Comparison of ENCODE assay signal across 24 cellular contexts in genomic region chr5:151351675-151352074, GRCh38. TPM values are rescaled to one million over a fixed set of nuclear protein-coding genes. Genes with fewer than 3 reads are reported as not detected.
DNase-seq lines count a peak whose midpoint lies in the region; ATAC-seq, FAIRE-seq and TF ChIP-seq lines count a peak whose summit lies in the region.
"Had no signal": no experiment of that assay in that cellular context is flagged by ENCODE, and none has a peak within 500 bp of the region (broad histone marks: within the 10 kb centered on the region; RNA-seq: fewer than 3 reads in every experiment).

No MANE protein-coding gene starts in this region.

- no peak for TF ChIP-seq POLR2A in breast epithelium (IDR thresholded peaks at IDR 0.05)
- TF ChIP-seq POLR2A in K562 (conservative IDR thresholded peaks at IDR 0.05) = no peak

- peak; percentile 45 for DNase-seq in MCF 10A (ENCODE audit: unreplicated experiment)
- no peak for DNase-seq in breast epithelium (ENCODE audit: low spot score in 2 of 2)
- peak; percentile 14 for DNase-seq in SKM-1 (lab: John Stamatoyannopoulos, UW; ENCODE audit: unreplicated experiment)
- DNase-seq in K562 (ENCODE audit: extremely low read depth in 1 of 4, low spot score in 3 of 4) = no peak
- DNase-seq in renal cortical epithelial cell (ENCODE audit: low read depth) = peak; percentile 60
- DNase-seq in cerebellar nuclear complex (lab: John Stamatoyannopoulos, UW) = no peak
- no peak for DNase-seq in left lung
- DNase-seq: 8988T; CD4-positive, alpha-beta memory T cell; DMS153; DMS79; GDM1; GM23248 had no signal

- CTCF ChIA-PET in MCF 10A (lab: Yijun Ruan, JAX) (interaction anchor here (0.8 kb wide), 1 partner anchor 36 kb away, joined by 3 read pairs; no protein-coding TSS in a partner anchor), K562 (lab: Yijun Ruan, JAX; ENCODE audit: low intra/inter-chr PET ratio) (interaction anchor here (0.6 kb wide), 1 partner anchor 85 kb away, joined by 3 read pairs; no protein-coding TSS in a partner anchor)

- FAIRE-seq in K562 (lab: Jason Lieb, UNC) = no peak
- FAIRE-seq: GM12892, GM18507, GM19239 had no signal

- H3K9me1 ChIP-seq in K562 (ENCODE audit: control insufficient read depth, insufficient read depth, low read length) = no peaks in the 10 kb centered on the region

- H3K4me1 Mint-ChIP-seq in MCF 10A (ENCODE audit: insufficient read depth, unreplicated experiment) = peaks cover 3% of the 10 kb centered on the region
- H3K4me1 Mint-ChIP-seq: CD4-positive, alpha-beta memory T cell had no signal

- no peaks in the 10 kb centered on the region for H3K36me3 ChIP-seq in breast epithelium
- H3K36me3 ChIP-seq in K562 (ENCODE audit: control insufficient read depth, insufficient read depth, low read length) = no peaks in the 10 kb centered on the region
- no peaks in the 10 kb centered on the region for H3K36me3 ChIP-seq in left lung
- H3K36me3 ChIP-seq: BLaER1, HAP-1 had no signal

- POLR2A ChIA-PET in MCF 10A (lab: Yijun Ruan, JAX) = no interaction called here
- POLR2A ChIA-PET in K562 (lab: Yijun Ruan, JAX) = no interaction called here

- H3K27me3 Mint-ChIP-seq in MCF 10A (ENCODE audit: insufficient read depth, unreplicated experiment) = no peaks in the 10 kb centered on the region

- no peaks in the 10 kb centered on the region for H3K36me3 Mint-ChIP-seq in MCF 10A (ENCODE audit: insufficient read depth, unreplicated experiment)
- H3K36me3 Mint-ChIP-seq: CD14-positive monocyte; CD4-positive, alpha-beta memory T cell had no signal

- no peak overlapping the region for H3K4me2 ChIP-seq in K562 (ENCODE audit: insufficient read depth, low read length)
- H3K4me2 ChIP-seq: BLaER1 had no signal

- H3K4me3 Mint-ChIP-seq in MCF 10A (ENCODE audit: unreplicated experiment) = no peak overlapping the region
- H3K4me3 Mint-ChIP-seq: CD14-positive monocyte; CD4-positive, alpha-beta memory T cell had no signal

- H3K4me1 ChIP-seq in breast epithelium (no peaks in the 10 kb centered on the region), K562 (replicated peaks in 1 of 2; ENCODE audit: control insufficient read depth in 2 of 2, insufficient read depth in 2 of 2, low read length in 2 of 2) (no peaks in the 10 kb centered on the region), left lung (no peaks in the 10 kb centered on the region)
- H3K4me1 ChIP-seq: BLaER1, HAP-1 had no signal

- no peak overlapping the region for H2AFZ ChIP-seq in K562 (ENCODE audit: low read depth, low read length)
- H2AFZ ChIP-seq: GM23248 had no signal

- no peak for TF ChIP-seq RAD21 in K562 (CRISPR knock-in tag; conservative IDR thresholded peaks at IDR 0.05 in 1 of 2, IDR thresholded peaks at IDR 0.05 in 1 of 2)

- 0% methylated on average over 1 of the region's 1 CpG for WGBS in K562 (ENCODE audit: insufficient coverage, low coverage, missing lambda C conversion rate)

- no peak overlapping the region for H3K4me3 ChIP-seq in breast epithelium
- no peak overlapping the region for H3K4me3 ChIP-seq in K562
- no peak overlapping the region for H3K4me3 ChIP-seq in left lung
- H3K4me3 ChIP-seq: BLaER1, GM23248, HAP-1 had no signal

- no peak overlapping the region for H3K9ac ChIP-seq in K562 (ENCODE audit: insufficient read depth in 1 of 2, low read depth in 2 of 2, low read length in 2 of 2)
- H3K9ac ChIP-seq: BLaER1, GM23248 had no signal

- BruUV-seq in MCF 10A (replicated peaks; lab: Mats Ljungman, UMichigan) = no TSS peak
- no TSS peak for BruUV-seq in K562 (replicated peaks; lab: Mats Ljungman, UMichigan)

- TF ChIP-seq CTCF in MCF 10A (IDR thresholded peaks at IDR 0.05; ENCODE audit: unreplicated experiment) (no peak), breast epithelium (IDR thresholded peaks at IDR 0.05) (no peak), K562 (IDR thresholded peaks at IDR 0.05 in 2 of 3, conservative IDR thresholded peaks at IDR 0.05 in 1 of 3; ENCODE audit: insufficient read depth in 2 of 3, low read depth in 1 of 3, low read length in 3 of 3) (no peak), left lung (IDR thresholded peaks at IDR 0.05) (no peak)

- H3K79me2 ChIP-seq in K562 (ENCODE audit: control insufficient read depth, insufficient read depth, low read length) = no peaks in the 10 kb centered on the region

- H3K27me3 ChIP-seq in breast epithelium (no peaks in the 10 kb centered on the region), K562 (ENCODE audit: control insufficient read depth in 2 of 2, insufficient read depth in 2 of 2, low read length in 2 of 2) (peaks cover 0 to 8% of the 10 kb centered on the region in 2 experiments; a peak in 3 of 5 replicates), left lung (peaks cover 0 to 28% of the 10 kb centered on the region in 2 donors)
- H3K27me3 ChIP-seq: BLaER1 had no signal

- no peaks in the 10 kb centered on the region for H4K20me1 ChIP-seq in K562 (replicated peaks; ENCODE audit: control insufficient read depth, insufficient read depth, low read length)
- H4K20me1 ChIP-seq: BLaER1 had no signal

- H3K9me3 ChIP-seq in breast epithelium = no peaks in the 10 kb centered on the region
- no peaks in the 10 kb centered on the region for H3K9me3 ChIP-seq in K562 (replicated peaks; ENCODE audit: control insufficient read depth, insufficient read depth, low read depth, low read length)
- H3K9me3 ChIP-seq in left lung = no peaks in the 10 kb centered on the region
- H3K9me3 ChIP-seq: BLaER1, HAP-1 had no signal

- no peak overlapping the region for H3K27ac Mint-ChIP-seq in MCF 10A (ENCODE audit: low read depth, unreplicated experiment)
- H3K27ac Mint-ChIP-seq: CD4-positive, alpha-beta memory T cell had no signal

- H3K27ac ChIP-seq in breast epithelium (no peak overlapping the region), K562 (ENCODE audit: extremely low read depth, low read depth, low read length) (no peak overlapping the region), left lung (no peak overlapping the region)
- H3K27ac ChIP-seq: BLaER1, GM23248 had no signal

- no peak for ATAC-seq in K562
- no peak for ATAC-seq in GM18858 (IDR thresholded peaks at IDR 0.05; ENCODE audit: unreplicated experiment)
- no peak for ATAC-seq in left lung

- in situ Hi-C loops in K562 (cut with MboI) = no loop called here

- intact Hi-C loops in MCF 10A (cut with micrococcal nuclease) = no loop called here
- intact Hi-C loops in breast epithelium (cut with DNase I; ENCODE audit: low total_unique reads) = no loop called here
- intact Hi-C loops in K562 (cut with micrococcal nuclease) = no loop called here
- intact Hi-C loops in left lung (cut with DNase I) = no loop called here

- no peak for TF ChIP-seq EP300 in K562 (IDR thresholded peaks at IDR 0.05; ENCODE audit: low read length)

- H3K9me3 Mint-ChIP-seq in MCF 10A (ENCODE audit: unreplicated experiment) = no peaks in the 10 kb centered on the region

TF ChIP-seq in K562, 482 proteins besides CTCF, POLR2A, EP300 and RAD21 (continues in another document):
- TF ChIP-seq CEBPG (CRISPR knock-in tag; IDR thresholded peaks at IDR 0.05) (no peak), CEBPG (tag; conservative IDR thresholded peaks at IDR 0.05 in 1 of 2, IDR thresholded peaks at IDR 0.05 in 1 of 2) (peak; percentile 59 to 71), SAP30 (IDR thresholded peaks at IDR 0.05; ENCODE audit: borderline replicate concordance, insufficient read depth, low read depth, low read length, poor library complexity, severe bottlenecking) (no peak), PTBP1 (IDR thresholded peaks at IDR 0.05; ENCODE audit: low read depth, low read length) (no peak)

RNA-seq across cellular contexts. Expression of gene SLC36A2, which starts 4.3 kb away (rescaled TPM):
- total RNA-seq in MCF 10A (2022) (not detected in 2 replicates), breast epithelium (under 1 TPM in 1 of 3 donors, not detected in 2; 0.16 TPM), K562 (2014; rRNA removed) (not detected in 2 replicates), K562 (2014; rRNA removed; fragmentation: Illumina TruSeq; extraction: Trizol) (not detected in 2 replicates), K562 (2015; rRNA removed; fragmentation: Illumina TruSeq; extraction: Trizol) (not detected in 2 replicates), K562 (2021) (not detected in 2 replicates), renal cortical epithelial cell (0.89 TPM in 1 of 2 replicates, not detected in the other), left lung (not detected)
- not detected in 2 replicates for total RNA-seq in K562 (2011; cell fraction: chromatin; rRNA removed; ENCODE audit: low replicate concordance)
- not detected in 2 replicates for total RNA-seq in K562 (2011; cell fraction: nucleolus; rRNA removed)
- not detected in 2 replicates for total RNA-seq in K562 (2011; cell fraction: nucleoplasm; rRNA removed)
- polyA plus RNA-seq in K562 (2011; rRNA removed) (not detected in 2 replicates), K562 (2014; fragmentation: Illumina TruSeq; extraction: Trizol) (not detected in 2 replicates), K562 (2014; fragmentation: Nextera tagmentation; extraction: Ambion mirVana) (not detected), K562 (2014; rRNA removed) (not detected in 2 replicates)
- not detected in 2 replicates for polyA plus RNA-seq in K562 (2011; cell fraction: cytosol; rRNA removed)
- not detected in 2 replicates for polyA plus RNA-seq in K562 (2011; cell fraction: nucleus; rRNA removed)
- polyA plus RNA-seq in K562 (2012) = 0.03 TPM in 1 of 2 replicates, not detected in the other
- polyA minus RNA-seq in K562 (2011; rRNA and poly(A)+ RNA removed) = not detected in 2 replicates
- polyA minus RNA-seq in K562 (2011; cell fraction: cytosol; rRNA and poly(A)+ RNA removed) = not detected in 2 replicates
- not detected in 2 replicates for polyA minus RNA-seq in K562 (2011; cell fraction: nucleus; rRNA and poly(A)+ RNA removed)
- total RNA-seq: A673; CD4-positive, alpha-beta memory T cell; Daoy; GM23248 had no signal
- polyA plus RNA-seq: AG04450; CD14-positive monocyte; CD4-positive, alpha-beta memory T cell; GM23248 had no signal

RNA-seq across cellular contexts. Expression of gene SLC36A3, which starts 48.1 kb away (rescaled TPM):
- total RNA-seq in MCF 10A (2022) (not detected in 2 replicates), breast epithelium (not detected), K562 (2014; rRNA removed) (not detected in 2 replicates), K562 (2014; rRNA removed; fragmentation: Illumina TruSeq; extraction: Trizol) (not detected in 2 replicates), K562 (2015; rRNA removed; fragmentation: Illumina TruSeq; extraction: Trizol) (not detected in 2 replicates), K562 (2021) (not detected in 2 replicates), renal cortical epithelial cell (not detected in 2 replicates), left lung (not detected)
- not detected in 2 replicates for total RNA-seq in K562 (2011; cell fraction: chromatin; rRNA removed; ENCODE audit: low replicate concordance)
- not detected in 2 replicates for total RNA-seq in K562 (2011; cell fraction: nucleolus; rRNA removed)
- not detected in 2 replicates for total RNA-seq in K562 (2011; cell fraction: nucleoplasm; rRNA removed)
- polyA plus RNA-seq in K562 (2011; rRNA removed) (not detected in 2 replicates), K562 (2014; fragmentation: Illumina TruSeq; extraction: Trizol) (not detected in 2 replicates), K562 (2014; fragmentation: Nextera tagmentation; extraction: Ambion mirVana) (not detected), K562 (2014; rRNA removed) (not detected in 2 replicates)
- polyA plus RNA-seq in K562 (2011; cell fraction: cytosol; rRNA removed) = not detected in 2 replicates
- polyA plus RNA-seq in K562 (2011; cell fraction: nucleus; rRNA removed) = not detected in 2 replicates
- polyA plus RNA-seq in K562 (2012) = not detected in 2 replicates
- polyA minus RNA-seq in K562 (2011; rRNA and poly(A)+ RNA removed) = not detected in 2 replicates
- not detected in 2 replicates for polyA minus RNA-seq in K562 (2011; cell fraction: cytosol; rRNA and poly(A)+ RNA removed)
- polyA minus RNA-seq in K562 (2011; cell fraction: nucleus; rRNA and poly(A)+ RNA removed) = not detected in 2 replicates
- total RNA-seq: A673; CD4-positive, alpha-beta memory T cell; Daoy; GM23248; H4 had no signal
- polyA plus RNA-seq: AG04450; CD14-positive monocyte; CD4-positive, alpha-beta memory T cell; GM23248 had no signal

Comparison
In these comparisons a context has a peak if more than half of its experiments do, and no peak if none do; other contexts are left out.
1. DNase-seq: peak in MCF 10A (single experiment), SKM-1 (single experiment) and renal cortical epithelial cell (single experiment); none in breast epithelium (0 of 2), K562 (0 of 4), cerebellar nuclear complex (0 of 2) and left lung (0 of 2).